ENCODE assay signal across 9 cellular contexts in the genomic region with DNA sequence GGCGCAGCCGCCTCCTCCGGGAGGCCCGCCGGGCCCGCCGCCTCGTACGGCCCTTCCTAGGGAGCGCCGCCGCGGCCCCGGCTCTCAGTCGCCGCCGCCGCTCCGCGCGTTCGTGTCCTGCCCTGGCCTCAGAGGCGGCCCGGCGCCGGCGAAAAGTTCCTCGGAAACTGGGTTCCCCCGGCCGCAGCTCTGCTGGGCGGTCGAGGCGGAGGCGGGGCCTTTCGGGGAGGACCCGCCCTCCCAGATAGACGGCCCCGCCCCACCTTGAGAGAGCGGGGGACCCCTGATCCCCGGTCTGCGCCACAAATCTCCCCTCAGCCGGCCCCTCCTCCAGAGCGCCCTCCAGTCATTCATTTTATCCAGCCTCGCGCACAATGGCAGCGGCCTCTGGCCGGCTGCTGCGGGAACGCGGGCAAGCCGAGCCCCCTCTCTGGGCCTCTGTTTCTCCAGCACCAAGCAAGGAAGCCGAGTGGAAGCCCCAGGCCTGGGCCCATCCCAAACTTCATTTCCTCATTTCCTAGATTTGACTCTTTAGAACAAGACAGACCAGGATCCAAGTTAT. TPM values are rescaled to one million over a fixed set of nuclear protein-coding genes. Genes with fewer than 3 reads are reported as not detected.
DNase-seq lines count a peak whose midpoint lies in the region; ATAC-seq, FAIRE-seq and TF ChIP-seq lines count a peak whose summit lies in the region.
"Had no signal": no experiment of that assay in that cellular context is flagged by ENCODE, and none has a peak within 500 bp of the region (broad histone marks: within the 10 kb centered on the region; RNA-seq: fewer than 3 reads in every experiment).

Gene SREBF1 (minus strand): TSS at position 169 of the 562 bp plus-strand sequence. CDS start 169 bp downstream, outside the sequence.

- peak within 1 kb of the TSS; percentile 79 for H2AFZ ChIP-seq in GM12878 (ENCODE audit: control insufficient read depth, low read depth, low read length)

- TF ChIP-seq CTCF in GM12878 (IDR thresholded peaks at IDR 0.05 in 2 of 3, conservative IDR thresholded peaks at IDR 0.05 in 1 of 3; ENCODE audit: control insufficient read depth in 2 of 3, extremely low read depth in 1 of 3, insufficient read depth in 1 of 3, low read depth in 3 of 3, low read length in 3 of 3), result no peak

- H3K4me3 ChIP-seq in CD4-positive, CD25-positive, alpha-beta regulatory T cell (ENCODE audit: low read depth, low read length), result peak within 1 kb of the TSS; percentile 48
- H3K4me3 ChIP-seq in GM12878 (peak within 1 kb of the TSS; percentile 79), iPS DF 6.9 (ENCODE audit: low read length) (peak within 1 kb of the TSS; percentile 95), skeletal muscle cell (ENCODE audit: low read depth, low read length) (peak within 1 kb of the TSS; percentile 79)

- CTCF ChIA-PET in GM12878 (lab: Yijun Ruan, JAX), result interaction anchor here (1.0 to 2.0 kb wide), 8 partner anchors 12 to 155 kb away, joined by 3 to 11 read pairs (median 4); no protein-coding TSS in a partner anchor

- H3K27me3 Mint-ChIP-seq in CD4-positive, CD25-positive, alpha-beta regulatory T cell, result no peaks in the 10 kb centered on the region

- intact Hi-C loops in T-helper 1 cell treated with Interleukin-12 subunit alpha and Interleukin-12 subunit beta and Interleukin-4 antibody, amounts not matched to agents 30 ng/mL and 1 ng/mL, for 36 hours (cut with micrococcal nuclease), result loop anchor here (1.0 to 10.0 kb wide), 9 partner anchors 12 to 552 kb away; partner anchors contain the start of genes ALKBH5, COPS3, DRC3 and PEMT
- intact Hi-C loops in GM12878 (cut with micrococcal nuclease; ENCODE audit: unreplicated experiment), result loop anchor here (5.0 to 10.0 kb wide), 2 partner anchors 145 to 852 kb away; no protein-coding TSS in a partner anchor

- peaks cover 15% of the 10 kb centered on the region for H3K79me2 ChIP-seq in GM12878 (ENCODE audit: control insufficient read depth, insufficient read depth, low read length)

- POLR2A ChIA-PET in GM12878 (lab: Charles Lee), result interaction anchor here (1.0 to 8.0 kb wide), 11 partner anchors 9 to 154 kb away, joined by 3 to 163 read pairs (median 4); no protein-coding TSS in a partner anchor

- peaks cover 56% of the 10 kb centered on the region for H3K4me1 ChIP-seq in CD4-positive, CD25-positive, alpha-beta regulatory T cell (ENCODE audit: control insufficient read depth, insufficient read depth, low read length, poor library complexity, severe bottlenecking)
- H3K4me1 ChIP-seq in GM12878 (ENCODE audit: control insufficient read depth, insufficient read depth, low read length) (peaks cover 50% of the 10 kb centered on the region), iPS DF 6.9 (ENCODE audit: control insufficient read depth, insufficient read depth, low read length) (peaks cover 25% of the 10 kb centered on the region)

- H3K27ac ChIP-seq in CD4-positive, CD25-positive, alpha-beta regulatory T cell (ENCODE audit: insufficient read depth, low read length, poor library complexity, severe bottlenecking), result peak within 1 kb of the TSS; percentile 93
- H3K27ac ChIP-seq in GM12878 (ENCODE audit: control insufficient read depth, insufficient read depth), result peak within 1 kb of the TSS; percentile 78
- H3K27ac ChIP-seq in iPS DF 6.9 (ENCODE audit: low read length), result no peak within 1 kb of the TSS

- H3K36me3 Mint-ChIP-seq in CD4-positive, CD25-positive, alpha-beta regulatory T cell, result no peaks in the 10 kb centered on the region

- RAD21 ChIA-PET in GM12878 (lab: Charles Lee; ENCODE audit: unreplicated experiment), result interaction anchor here (0.8 to 7.0 kb wide), 16 partner anchors 10 to 196 kb away, joined by 3 to 105 read pairs (median 5); no protein-coding TSS in a partner anchor

- SMC1A ChIA-PET in GM12878 (lab: Charles Lee; ENCODE audit: uncharacterized antibody, unreplicated experiment), result interaction anchor here (0.9 to 6.2 kb wide), 8 partner anchors 10 to 154 kb away, joined by 3 to 46 read pairs (median 4); no protein-coding TSS in a partner anchor

- no peaks in the 10 kb centered on the region for H3K9me3 ChIP-seq in CD4-positive, CD25-positive, alpha-beta regulatory T cell (ENCODE audit: control insufficient read depth in 2 of 2, low read length in 2 of 2)
- H3K9me3 ChIP-seq in GM12878 (replicated peaks; ENCODE audit: control insufficient read depth, insufficient read depth, low read length) (no peaks in the 10 kb centered on the region), iPS DF 6.9 (ENCODE audit: control insufficient read depth, insufficient read depth, low read length) (no peaks in the 10 kb centered on the region)

- DNase-seq in CD4-positive, CD25-positive, alpha-beta regulatory T cell, result peak in 2 of 3 donors; percentile 51 to 61
- DNase-seq in GM19238 (ENCODE audit: insufficient read length, low spot score), result peak; percentile 74
- DNase-seq in GM12878 (ENCODE audit: low read depth, low spot score), result no peak
- DNase-seq in iPS DF 6.9 (ENCODE audit: low read depth, low spot score), result no peak
- no peak for DNase-seq in skeletal muscle cell (ENCODE audit: low read depth)
- DNase-seq in NCI-H774 (lab: John Stamatoyannopoulos, UW), result no peak

- no peak for FAIRE-seq in GM12878 (lab: Jason Lieb, UNC)
- FAIRE-seq: endometrium had no signal

- TF ChIP-seq RAD21 in GM12878 (IDR thresholded peaks at IDR 0.05; ENCODE audit: insufficient read depth, low read depth, low read length), result no peak

- no peaks in the 10 kb centered on the region for H3K36me3 ChIP-seq in CD4-positive, CD25-positive, alpha-beta regulatory T cell (ENCODE audit: control insufficient read depth, insufficient read depth, low read length)
- H3K36me3 ChIP-seq in GM12878 (ENCODE audit: control insufficient read depth in 2 of 2, insufficient read depth in 2 of 2, low read length in 1 of 2), result no peaks in the 10 kb centered on the region
- H3K36me3 ChIP-seq in iPS DF 6.9 (ENCODE audit: control insufficient read depth, insufficient read depth, low read length), result no peaks in the 10 kb centered on the region

- no peak for TF ChIP-seq POLR2A in GM12878 (IDR thresholded peaks at IDR 0.05; ENCODE audit: low read depth, low read length)

- peaks cover 0 to 72% (median 48%) of the 10 kb centered on the region in 4 donors for H3K4me1 Mint-ChIP-seq in CD4-positive, CD25-positive, alpha-beta regulatory T cell

- H3K4me3 Mint-ChIP-seq in CD4-positive, CD25-positive, alpha-beta regulatory T cell, result peak within 1 kb of the TSS; percentile 87 to 96 (median 93)

- H3K4me2 ChIP-seq in GM12878 (ENCODE audit: control insufficient read depth, insufficient read depth), result peak within 1 kb of the TSS; percentile 99

- TF ChIP-seq EP300 in GM12878 (IDR thresholded peaks at IDR 0.05; ENCODE audit: borderline replicate concordance in 1 of 2, control insufficient read depth in 1 of 2, low read depth in 2 of 2, low read length in 2 of 2), result no peak

- no TSS peak for BruUV-seq in GM12878 (replicated peaks; lab: Mats Ljungman, UMichigan)

- H3K27me3 ChIP-seq in CD4-positive, CD25-positive, alpha-beta regulatory T cell (ENCODE audit: control insufficient read depth, insufficient read depth, low read length), result no peaks in the 10 kb centered on the region
- H3K27me3 ChIP-seq in GM12878 (replicated peaks in 1 of 2; ENCODE audit: control insufficient read depth in 2 of 2, insufficient read depth in 2 of 2, low read length in 1 of 2) (no peaks in the 10 kb centered on the region), iPS DF 6.9 (ENCODE audit: control insufficient read depth, insufficient read depth, low read length) (no peaks in the 10 kb centered on the region)

- H3K9me3 Mint-ChIP-seq in CD4-positive, CD25-positive, alpha-beta regulatory T cell, result no peaks in the 10 kb centered on the region

- in situ Hi-C loops in GM12878 (cut with MboI), result no loop called here

- peak; percentile 5 to 6 for ATAC-seq in CD4-positive, CD25-positive, alpha-beta regulatory T cell (ENCODE audit: low read depth in 2 of 2)
- peak; percentile 28 for ATAC-seq in HG03439 (IDR thresholded peaks at IDR 0.05; ENCODE audit: unreplicated experiment)
- peak; percentile 56 for ATAC-seq in GM12878

- H4K20me1 ChIP-seq in GM12878 (ENCODE audit: control insufficient read depth, insufficient read depth), result no peaks in the 10 kb centered on the region

- H3K27ac Mint-ChIP-seq in CD4-positive, CD25-positive, alpha-beta regulatory T cell, result peak within 1 kb of the TSS; percentile 76 to 97 (median 93)

- H3K9ac ChIP-seq in GM12878 (ENCODE audit: control insufficient read depth, insufficient read depth, low read length), result peak within 1 kb of the TSS; percentile 79

- 3% methylated on average over 46 of the region's 52 CpGs for WGBS in GM12878 (ENCODE audit: insufficient coverage, insufficient replicate concordance, low lambda C conversion rate, missing lambda C conversion rate)
- no CpG with 5 or more reads among the region's 52 CpGs for WGBS in iPS DF 6.9 (ENCODE audit: insufficient coverage, insufficient read length)

TF ChIP-seq in GM12878, 131 proteins besides CTCF, POLR2A, EP300 and RAD21 (continues in another document):
- TF ChIP-seq NFYA (IDR thresholded peaks at IDR 0.05; ENCODE audit: borderline replicate concordance, low read depth, low read length) (no peak), KAT2A (conservative IDR thresholded peaks at IDR 0.05; ENCODE audit: control insufficient read depth, low read depth, low read length) (no peak), PML (IDR thresholded peaks at IDR 0.05; ENCODE audit: low read length) (peak; percentile 67; the same call in 1 of the 2 replicates), LARP7 (IDR thresholded peaks at IDR 0.05) (peak; percentile 71; the same call in 1 of the 2 replicates)

RNA-seq across cellular contexts. Expression of gene SREBF1, which starts in this region (rescaled TPM):
- 141 TPM for total RNA-seq in CD4-positive, CD25-positive, alpha-beta regulatory T cell
- polyA plus RNA-seq in CD4-positive, CD25-positive, alpha-beta regulatory T cell, result 1 to 10 TPM; 4.5 to 6.7 (median 6.0) TPM
- 174 and 198 TPM in 2 replicates for total RNA-seq in T-helper 1 cell treated with Interleukin-12 subunit alpha and Interleukin-12 subunit beta and Interleukin-4 antibody, amounts not matched to agents 30 ng/mL and 1 ng/mL, for 36 hours
- 96.1 and 107 TPM in 2 replicates for total RNA-seq in GM12878 (2013; cell fraction: nucleolus; rRNA removed)
- total RNA-seq in GM12878 (2014; rRNA removed), result 34.3 and 40.7 TPM in 2 replicates
- total RNA-seq in GM12878 (2014; rRNA removed; fragmentation: Illumina TruSeq; extraction: Trizol), result 22.0 and 24.7 TPM in 2 replicates
- total RNA-seq in GM12878 (2021), result 84.6 and 86.3 TPM in 2 replicates
- 8.9 TPM for polyA plus RNA-seq in GM12878 (2011; ENCODE audit: low read depth)
- polyA plus RNA-seq in GM12878 (2011; rRNA removed), result 10.7 and 18.8 TPM in 2 replicates
- 16.3 and 28.3 TPM in 2 replicates for polyA plus RNA-seq in GM12878 (2011; cell fraction: cytosol; rRNA removed)
- polyA plus RNA-seq in GM12878 (2011; cell fraction: nucleus; rRNA removed), result 213 and 265 TPM in 2 replicates
- polyA plus RNA-seq in GM12878 (2012), result 24.9 and 31.5 TPM in 2 replicates
- polyA plus RNA-seq in GM12878 (2014; fragmentation: Illumina TruSeq; extraction: Trizol), result 3.8 and 37.5 TPM in 2 replicates
- polyA plus RNA-seq in GM12878 (2014; fragmentation: Nextera tagmentation; extraction: Ambion mirVana), result 1 to 10 TPM; 1.4 to 5.1 TPM
- polyA plus RNA-seq in GM12878 (2014; rRNA removed), result 52.5 and 62.5 TPM in 2 replicates
- 10 to 100 TPM; 10.1 to 11.0 TPM for polyA plus RNA-seq in GM12878 (2016; fragmentation: Nextera tagmentation; extraction: Ambion mirVana)
- polyA minus RNA-seq in GM12878 (2011; rRNA and poly(A)+ RNA removed), result 21.4 and 37.2 TPM in 2 replicates
- polyA minus RNA-seq in GM12878 (2011; cell fraction: cytosol; rRNA and poly(A)+ RNA removed), result 36.1 and 40.1 TPM in 2 replicates
- polyA minus RNA-seq in GM12878 (2011; cell fraction: nucleus; rRNA and poly(A)+ RNA removed), result 49.9 and 96.1 TPM in 2 replicates

Comparison
In these comparisons a context has a peak if more than half of its experiments do, and no peak if none do; other contexts are left out.
1. ATAC-seq: peak in every context shown above with its lines; median percentile 56 in GM12878; 28 in HG03439; 6 in CD4-positive, CD25-positive, alpha-beta regulatory T cell.
2. DNase-seq: peak in CD4-positive, CD25-positive, alpha-beta regulatory T cell (2 of 3) and GM19238 (single experiment); none in GM12878 (single experiment), iPS DF 6.9 (single experiment), skeletal muscle cell (single experiment) and NCI-H774 (single experiment).
3. Peak in every context shown above with its lines, with median percentiles within 50 percentile points of each other: H3K4me3 ChIP-seq.